2 cellular contexts compared by ENCODE assay signal in the genomic region with DNA sequence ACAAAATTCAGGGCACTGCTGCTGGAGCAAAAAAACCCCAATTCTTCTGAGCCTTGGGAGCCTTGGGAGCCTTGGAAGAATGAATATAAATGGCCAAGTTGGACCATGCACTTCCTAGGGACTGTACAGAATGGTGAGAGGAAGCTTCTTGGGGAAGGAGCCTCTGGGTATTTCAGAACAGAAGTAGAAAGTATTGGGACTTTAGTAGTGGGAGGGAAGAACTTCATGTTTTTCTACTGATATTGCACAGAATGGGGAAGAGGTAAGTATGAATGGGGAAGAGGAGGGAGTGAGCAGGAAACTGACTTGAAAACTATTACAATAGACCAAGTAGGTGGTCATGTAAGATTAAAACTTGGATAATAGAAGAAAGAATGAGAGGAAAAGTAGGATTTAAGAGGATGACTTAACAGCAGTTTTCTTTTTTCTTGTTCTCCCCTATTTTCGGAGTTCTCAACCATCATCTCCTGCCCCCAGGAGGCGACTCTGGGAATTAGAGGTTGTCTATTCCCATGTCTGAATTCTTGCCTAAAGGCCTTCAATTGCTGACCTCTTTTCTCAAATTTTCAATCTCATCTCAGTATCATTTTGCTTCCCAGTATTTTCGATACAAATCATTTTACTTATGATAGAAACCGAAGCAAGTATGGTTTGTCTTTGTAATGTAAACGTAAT.
TF ChIP-seq lines count a peak whose summit lies in the region.

No MANE protein-coding gene starts in this region.

TF ChIP-seq in SK-N-SH, 30 proteins besides CTCF, POLR2A, EP300 and RAD21 (continued from another document):
- TF ChIP-seq, protein P1, sequence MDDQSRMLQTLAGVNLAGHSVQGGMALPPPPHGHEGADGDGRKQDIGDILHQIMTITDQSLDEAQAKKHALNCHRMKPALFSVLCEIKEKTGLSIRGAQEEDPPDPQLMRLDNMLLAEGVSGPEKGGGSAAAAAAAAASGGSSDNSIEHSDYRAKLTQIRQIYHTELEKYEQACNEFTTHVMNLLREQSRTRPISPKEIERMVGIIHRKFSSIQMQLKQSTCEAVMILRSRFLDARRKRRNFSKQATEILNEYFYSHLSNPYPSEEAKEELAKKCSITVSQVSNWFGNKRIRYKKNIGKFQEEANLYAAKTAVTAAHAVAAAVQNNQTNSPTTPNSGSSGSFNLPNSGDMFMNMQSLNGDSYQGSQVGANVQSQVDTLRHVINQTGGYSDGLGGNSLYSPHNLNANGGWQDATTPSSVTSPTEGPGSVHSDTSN (IDR thresholded peaks at IDR 0.05), result no peak
- TF ChIP-seq CHD2 (IDR thresholded peaks at IDR 0.05; ENCODE audit: low read length, partially characterized antibody) (no peak), GABPA (IDR thresholded peaks at IDR 0.05; ENCODE audit: low read depth) (no peak), FOSL2 (IDR thresholded peaks at IDR 0.05; ENCODE audit: borderline replicate concordance, low read depth) (no peak), NFIC (IDR thresholded peaks at IDR 0.05; ENCODE audit: borderline replicate concordance) (no peak), TCF12 (IDR thresholded peaks at IDR 0.05) (no peak), YY1 (IDR thresholded peaks at IDR 0.05; ENCODE audit: low read depth) (no peak), RCOR1 (IDR thresholded peaks at IDR 0.05; ENCODE audit: low read length) (no peak), ELF1 (IDR thresholded peaks at IDR 0.05) (no peak), POLR2AphosphoS5 (IDR thresholded peaks at IDR 0.05; ENCODE audit: low read depth, low read length) (no peak), FOXM1 (IDR thresholded peaks at IDR 0.05; ENCODE audit: low read depth) (no peak)
- TF ChIP-seq, protein P2, sequence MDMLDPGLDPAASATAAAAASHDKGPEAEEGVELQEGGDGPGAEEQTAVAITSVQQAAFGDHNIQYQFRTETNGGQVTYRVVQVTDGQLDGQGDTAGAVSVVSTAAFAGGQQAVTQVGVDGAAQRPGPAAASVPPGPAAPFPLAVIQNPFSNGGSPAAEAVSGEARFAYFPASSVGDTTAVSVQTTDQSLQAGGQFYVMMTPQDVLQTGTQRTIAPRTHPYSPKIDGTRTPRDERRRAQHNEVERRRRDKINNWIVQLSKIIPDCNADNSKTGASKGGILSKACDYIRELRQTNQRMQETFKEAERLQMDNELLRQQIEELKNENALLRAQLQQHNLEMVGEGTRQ (IDR thresholded peaks at IDR 0.05; ENCODE audit: borderline replicate concordance, low read depth, low read length), result no peak
- TF ChIP-seq, protein P3, sequence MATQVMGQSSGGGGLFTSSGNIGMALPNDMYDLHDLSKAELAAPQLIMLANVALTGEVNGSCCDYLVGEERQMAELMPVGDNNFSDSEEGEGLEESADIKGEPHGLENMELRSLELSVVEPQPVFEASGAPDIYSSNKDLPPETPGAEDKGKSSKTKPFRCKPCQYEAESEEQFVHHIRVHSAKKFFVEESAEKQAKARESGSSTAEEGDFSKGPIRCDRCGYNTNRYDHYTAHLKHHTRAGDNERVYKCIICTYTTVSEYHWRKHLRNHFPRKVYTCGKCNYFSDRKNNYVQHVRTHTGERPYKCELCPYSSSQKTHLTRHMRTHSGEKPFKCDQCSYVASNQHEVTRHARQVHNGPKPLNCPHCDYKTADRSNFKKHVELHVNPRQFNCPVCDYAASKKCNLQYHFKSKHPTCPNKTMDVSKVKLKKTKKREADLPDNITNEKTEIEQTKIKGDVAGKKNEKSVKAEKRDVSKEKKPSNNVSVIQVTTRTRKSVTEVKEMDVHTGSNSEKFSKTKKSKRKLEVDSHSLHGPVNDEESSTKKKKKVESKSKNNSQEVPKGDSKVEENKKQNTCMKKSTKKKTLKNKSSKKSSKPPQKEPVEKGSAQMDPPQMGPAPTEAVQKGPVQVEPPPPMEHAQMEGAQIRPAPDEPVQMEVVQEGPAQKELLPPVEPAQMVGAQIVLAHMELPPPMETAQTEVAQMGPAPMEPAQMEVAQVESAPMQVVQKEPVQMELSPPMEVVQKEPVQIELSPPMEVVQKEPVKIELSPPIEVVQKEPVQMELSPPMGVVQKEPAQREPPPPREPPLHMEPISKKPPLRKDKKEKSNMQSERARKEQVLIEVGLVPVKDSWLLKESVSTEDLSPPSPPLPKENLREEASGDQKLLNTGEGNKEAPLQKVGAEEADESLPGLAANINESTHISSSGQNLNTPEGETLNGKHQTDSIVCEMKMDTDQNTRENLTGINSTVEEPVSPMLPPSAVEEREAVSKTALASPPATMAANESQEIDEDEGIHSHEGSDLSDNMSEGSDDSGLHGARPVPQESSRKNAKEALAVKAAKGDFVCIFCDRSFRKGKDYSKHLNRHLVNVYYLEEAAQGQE (IDR thresholded peaks at IDR 0.05; ENCODE audit: low read depth, low read length), result no peak
- TF ChIP-seq, protein P4, sequence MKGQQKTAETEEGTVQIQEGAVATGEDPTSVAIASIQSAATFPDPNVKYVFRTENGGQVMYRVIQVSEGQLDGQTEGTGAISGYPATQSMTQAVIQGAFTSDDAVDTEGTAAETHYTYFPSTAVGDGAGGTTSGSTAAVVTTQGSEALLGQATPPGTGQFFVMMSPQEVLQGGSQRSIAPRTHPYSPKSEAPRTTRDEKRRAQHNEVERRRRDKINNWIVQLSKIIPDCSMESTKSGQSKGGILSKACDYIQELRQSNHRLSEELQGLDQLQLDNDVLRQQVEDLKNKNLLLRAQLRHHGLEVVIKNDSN (IDR thresholded peaks at IDR 0.05; ENCODE audit: borderline replicate concordance, low read depth), result no peak
- TF ChIP-seq, protein P5, sequence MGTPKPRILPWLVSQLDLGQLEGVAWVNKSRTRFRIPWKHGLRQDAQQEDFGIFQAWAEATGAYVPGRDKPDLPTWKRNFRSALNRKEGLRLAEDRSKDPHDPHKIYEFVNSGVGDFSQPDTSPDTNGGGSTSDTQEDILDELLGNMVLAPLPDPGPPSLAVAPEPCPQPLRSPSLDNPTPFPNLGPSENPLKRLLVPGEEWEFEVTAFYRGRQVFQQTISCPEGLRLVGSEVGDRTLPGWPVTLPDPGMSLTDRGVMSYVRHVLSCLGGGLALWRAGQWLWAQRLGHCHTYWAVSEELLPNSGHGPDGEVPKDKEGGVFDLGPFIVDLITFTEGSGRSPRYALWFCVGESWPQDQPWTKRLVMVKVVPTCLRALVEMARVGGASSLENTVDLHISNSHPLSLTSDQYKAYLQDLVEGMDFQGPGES (IDR thresholded peaks at IDR 0.05; ENCODE audit: low read depth, low read length), result no peak
TF ChIP-seq in SK-N-SH: peak in this region for 0.

TF ChIP-seq in SK-N-SH treated with all-trans-retinoic acid at 6 μM for 48 hours, 23 proteins besides CTCF, POLR2A, EP300 and RAD21 (continued from another document):
- TF ChIP-seq, protein P6, sequence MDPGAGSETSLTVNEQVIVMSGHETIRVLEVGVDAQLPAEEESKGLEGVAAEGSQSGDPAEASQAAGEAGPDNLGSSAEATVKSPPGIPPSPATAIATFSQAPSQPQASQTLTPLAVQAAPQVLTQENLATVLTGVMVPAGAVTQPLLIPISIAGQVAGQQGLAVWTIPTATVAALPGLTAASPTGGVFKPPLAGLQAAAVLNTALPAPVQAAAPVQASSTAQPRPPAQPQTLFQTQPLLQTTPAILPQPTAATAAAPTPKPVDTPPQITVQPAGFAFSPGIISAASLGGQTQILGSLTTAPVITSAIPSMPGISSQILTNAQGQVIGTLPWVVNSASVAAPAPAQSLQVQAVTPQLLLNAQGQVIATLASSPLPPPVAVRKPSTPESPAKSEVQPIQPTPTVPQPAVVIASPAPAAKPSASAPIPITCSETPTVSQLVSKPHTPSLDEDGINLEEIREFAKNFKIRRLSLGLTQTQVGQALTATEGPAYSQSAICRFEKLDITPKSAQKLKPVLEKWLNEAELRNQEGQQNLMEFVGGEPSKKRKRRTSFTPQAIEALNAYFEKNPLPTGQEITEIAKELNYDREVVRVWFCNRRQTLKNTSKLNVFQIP (CRISPR knock-in tag; IDR thresholded peaks at IDR 0.05; ENCODE audit: borderline replicate concordance, low read depth), result no peak
- no peak for TF ChIP-seq OSR1 (CRISPR knock-in tag; IDR thresholded peaks at IDR 0.05)
- TF ChIP-seq SNAI2 (CRISPR knock-in tag; IDR thresholded peaks at IDR 0.05), result no peak
- no peak for TF ChIP-seq ESRRG (CRISPR knock-in tag; IDR thresholded peaks at IDR 0.05)
- TF ChIP-seq PPARA (CRISPR knock-in tag; IDR thresholded peaks at IDR 0.05; ENCODE audit: borderline replicate concordance), result no peak
- TF ChIP-seq, protein P7, sequence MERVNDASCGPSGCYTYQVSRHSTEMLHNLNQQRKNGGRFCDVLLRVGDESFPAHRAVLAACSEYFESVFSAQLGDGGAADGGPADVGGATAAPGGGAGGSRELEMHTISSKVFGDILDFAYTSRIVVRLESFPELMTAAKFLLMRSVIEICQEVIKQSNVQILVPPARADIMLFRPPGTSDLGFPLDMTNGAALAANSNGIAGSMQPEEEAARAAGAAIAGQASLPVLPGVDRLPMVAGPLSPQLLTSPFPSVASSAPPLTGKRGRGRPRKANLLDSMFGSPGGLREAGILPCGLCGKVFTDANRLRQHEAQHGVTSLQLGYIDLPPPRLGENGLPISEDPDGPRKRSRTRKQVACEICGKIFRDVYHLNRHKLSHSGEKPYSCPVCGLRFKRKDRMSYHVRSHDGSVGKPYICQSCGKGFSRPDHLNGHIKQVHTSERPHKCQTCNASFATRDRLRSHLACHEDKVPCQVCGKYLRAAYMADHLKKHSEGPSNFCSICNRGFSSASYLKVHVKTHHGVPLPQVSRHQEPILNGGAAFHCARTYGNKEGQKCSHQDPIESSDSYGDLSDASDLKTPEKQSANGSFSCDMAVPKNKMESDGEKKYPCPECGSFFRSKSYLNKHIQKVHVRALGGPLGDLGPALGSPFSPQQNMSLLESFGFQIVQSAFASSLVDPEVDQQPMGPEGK (CRISPR knock-in tag; IDR thresholded peaks at IDR 0.05; ENCODE audit: borderline replicate concordance), result no peak
- TF ChIP-seq TOX (CRISPR knock-in tag; IDR thresholded peaks at IDR 0.05; ENCODE audit: borderline replicate concordance), result no peak
- no peak for TF ChIP-seq CSDC2 (CRISPR knock-in tag; IDR thresholded peaks at IDR 0.05)
- no peak for TF ChIP-seq GLIS3 (CRISPR knock-in tag; IDR thresholded peaks at IDR 0.05)
TF ChIP-seq in SK-N-SH treated with all-trans-retinoic acid at 6 μM for 48 hours: peak in this region for 0.
